Comparison of ENCODE assay signal across 20 cellular contexts in genomic region chr16:88859381-88860091, GRCh38. TPM values are rescaled to one million over a fixed set of nuclear protein-coding genes. Genes with fewer than 3 reads are reported as not detected.
DNase-seq lines count a peak whose midpoint lies in the region; ATAC-seq, FAIRE-seq and TF ChIP-seq lines count a peak whose summit lies in the region.
"Had no signal": no experiment of that assay in that cellular context is flagged by ENCODE, and none has a peak within 500 bp of the region (broad histone marks: within the 10 kb centered on the region; RNA-seq: fewer than 3 reads in every experiment).

No MANE protein-coding gene starts in this region.

- no peaks in the 10 kb centered on the region for H3K9me3 Mint-ChIP-seq in activated CD4-positive, alpha-beta T cell treated with anti-CD3 and anti-CD28 coated beads, Interleukin-2, amount 10 ng/mL, durations not matched to agents 24 days and 14 days
- H3K9me3 Mint-ChIP-seq in activated CD4-positive, alpha-beta T cell treated with anti-CD3 and anti-CD28 coated beads, Interleukin-2, amount 10 ng/mL, durations not matched to agents 7 days and 5 days, result no peaks in the 10 kb centered on the region
- no peaks in the 10 kb centered on the region for H3K9me3 Mint-ChIP-seq in T-cell
- H3K9me3 Mint-ChIP-seq: CD4-positive, alpha-beta T cell; H9 had no signal

- intact Hi-C loops in activated CD4-positive, alpha-beta T cell treated with anti-CD3 and anti-CD28 coated beads, Interleukin-2, amount 10 ng/mL, durations not matched to agents 24 days and 14 days (cut with micrococcal nuclease), result no loop called here
- intact Hi-C loops in GM12878 (cut with micrococcal nuclease; ENCODE audit: unreplicated experiment), result loop anchor here (5.0 kb wide), 2 partner anchors 47 to 63 kb away; partner anchors contain the start of gene APRT

- peaks cover 22% of the 10 kb centered on the region for H3K36me3 Mint-ChIP-seq in activated CD4-positive, alpha-beta T cell treated with anti-CD3 and anti-CD28 coated beads, Interleukin-2, amount 10 ng/mL, durations not matched to agents 24 days and 14 days (ENCODE audit: low read depth)
- peaks cover 10% of the 10 kb centered on the region for H3K36me3 Mint-ChIP-seq in activated CD4-positive, alpha-beta T cell treated with anti-CD3 and anti-CD28 coated beads, Interleukin-2, amount 10 ng/mL, durations not matched to agents 7 days and 5 days (ENCODE audit: low read depth)
- peaks cover 14% of the 10 kb centered on the region for H3K36me3 Mint-ChIP-seq in T-cell

- no peak for FAIRE-seq in GM12878 (lab: Jason Lieb, UNC)
- FAIRE-seq: HepG2, HTR-8/SVneo had no signal

- no peak for DNase-seq in activated CD4-positive, alpha-beta T cell treated with anti-CD3 and anti-CD28 coated beads, Interleukin-2, amount 10 ng/mL, durations not matched to agents 24 days and 14 days
- DNase-seq in activated CD4-positive, alpha-beta T cell treated with anti-CD3 and anti-CD28 coated beads, Interleukin-2, amount 10 ng/mL, durations not matched to agents 7 days and 5 days, result no peak
- DNase-seq in T-cell, result no peak
- no peak for DNase-seq in GM12878 (ENCODE audit: low read depth, low spot score)
- DNase-seq in stimulated activated CD4-positive, alpha-beta T cell treated with anti-CD3 and anti-CD28 coated beads, Interleukin-2, amount 100 ng/mL, for 48 hours, result no peak
- no peak for DNase-seq in GM10266 (ENCODE audit: extremely low spot score)
- DNase-seq: AML-193; C1 segment of cervical spinal cord; Calu3; CD4-positive, alpha-beta T cell; DMS 273 treated with DMSO at 0.1 percent for 48 hours; GOT3; H9 had no signal

- POLR2A ChIA-PET in activated CD4-positive, alpha-beta T cell treated with anti-CD3 and anti-CD28 coated beads, Interleukin-2, amount 10 ng/mL, durations not matched to agents 7 days and 5 days (lab: Charles Lee), result no interaction called here
- POLR2A ChIA-PET in T-cell (lab: Charles Lee), result no interaction called here
- POLR2A ChIA-PET in GM12878 (lab: Charles Lee), result no interaction called here

- TF ChIP-seq CTCF in GM12878 (IDR thresholded peaks at IDR 0.05 in 2 of 3, conservative IDR thresholded peaks at IDR 0.05 in 1 of 3; ENCODE audit: control insufficient read depth in 2 of 3, extremely low read depth in 1 of 3, insufficient read depth in 1 of 3, low read depth in 3 of 3, low read length in 3 of 3) (no peak), neutrophil (IDR thresholded peaks at IDR 0.05) (no peak), GM10266 (IDR thresholded peaks at IDR 0.05; ENCODE audit: control insufficient read depth, insufficient read depth, low read depth, missing control alignments) (no peak)

- H3K27me3 ChIP-seq in GM12878 (replicated peaks in 1 of 2; ENCODE audit: control insufficient read depth in 2 of 2, insufficient read depth in 2 of 2, low read length in 1 of 2) (no peaks in the 10 kb centered on the region), neutrophil (no peaks in the 10 kb centered on the region)

- in situ Hi-C loops in GM12878 (cut with MboI), result no loop called here

- RAD21 ChIA-PET in GM12878 (lab: Charles Lee; ENCODE audit: unreplicated experiment), result no interaction called here

- 67% methylated on average over 20 of the region's 20 CpGs for WGBS in GM12878 (ENCODE audit: insufficient coverage, insufficient replicate concordance, low lambda C conversion rate, missing lambda C conversion rate)

- ATAC-seq in T-cell (replicated peaks in 1 of 4) (no peak), GM12878 (no peak), GM21786 (IDR thresholded peaks at IDR 0.05; ENCODE audit: unreplicated experiment) (no peak)
- ATAC-seq: HepG2 had no signal

- H3K4me3 ChIP-seq in GM12878 (no peak overlapping the region; the same call in 1 of the 2 replicates), neutrophil (ENCODE audit: low read depth in 1 of 2, low read length in 1 of 2) (no peak overlapping the region)

- TF ChIP-seq POLR2A in GM12878 (IDR thresholded peaks at IDR 0.05; ENCODE audit: low read depth, low read length), result no peak

- H3K9ac ChIP-seq in GM12878 (ENCODE audit: control insufficient read depth, insufficient read depth, low read length), result no peak overlapping the region

- no TSS peak for BruUV-seq in GM12878 (replicated peaks; lab: Mats Ljungman, UMichigan)

- H2AFZ ChIP-seq in GM12878 (ENCODE audit: control insufficient read depth, low read depth, low read length), result no peak overlapping the region

- H3K27ac ChIP-seq in GM12878 (ENCODE audit: control insufficient read depth, insufficient read depth) (no peak overlapping the region), neutrophil (peak overlapping the region; percentile 2)
- H3K27ac ChIP-seq: 22Rv1 had no signal

- TF ChIP-seq EP300 in GM12878 (IDR thresholded peaks at IDR 0.05; ENCODE audit: borderline replicate concordance in 1 of 2, control insufficient read depth in 1 of 2, low read depth in 2 of 2, low read length in 2 of 2), result no peak

- H3K79me2 ChIP-seq in GM12878 (ENCODE audit: control insufficient read depth, insufficient read depth, low read length), result peaks cover 13% of the 10 kb centered on the region

- no peak for TF ChIP-seq RAD21 in GM12878 (IDR thresholded peaks at IDR 0.05; ENCODE audit: insufficient read depth, low read depth, low read length)

- H3K36me3 ChIP-seq in GM12878 (ENCODE audit: control insufficient read depth in 2 of 2, insufficient read depth in 2 of 2, low read length in 1 of 2) (peaks cover 4 to 5% of the 10 kb centered on the region in 2 experiments; a peak in 3 of 4 replicates), neutrophil (peaks cover 31% of the 10 kb centered on the region)

- H3K4me1 Mint-ChIP-seq in activated CD4-positive, alpha-beta T cell treated with anti-CD3 and anti-CD28 coated beads, Interleukin-2, amount 10 ng/mL, durations not matched to agents 24 days and 14 days, result peaks cover 17% of the 10 kb centered on the region
- peaks cover 28% of the 10 kb centered on the region for H3K4me1 Mint-ChIP-seq in activated CD4-positive, alpha-beta T cell treated with anti-CD3 and anti-CD28 coated beads, Interleukin-2, amount 10 ng/mL, durations not matched to agents 7 days and 5 days
- peaks cover 31 to 34% (median 31%) of the 10 kb centered on the region in 3 donors for H3K4me1 Mint-ChIP-seq in T-cell

- H3K27me3 Mint-ChIP-seq in activated CD4-positive, alpha-beta T cell treated with anti-CD3 and anti-CD28 coated beads, Interleukin-2, amount 10 ng/mL, durations not matched to agents 24 days and 14 days, result no peaks in the 10 kb centered on the region
- no peaks in the 10 kb centered on the region for H3K27me3 Mint-ChIP-seq in activated CD4-positive, alpha-beta T cell treated with anti-CD3 and anti-CD28 coated beads, Interleukin-2, amount 10 ng/mL, durations not matched to agents 7 days and 5 days
- H3K27me3 Mint-ChIP-seq in T-cell, result no peaks in the 10 kb centered on the region

- SMC1A ChIA-PET in GM12878 (lab: Charles Lee; ENCODE audit: uncharacterized antibody, unreplicated experiment), result no interaction called here

- H3K4me2 ChIP-seq in GM12878 (ENCODE audit: control insufficient read depth, insufficient read depth), result 0 out of 2 replicates have a peak overlapping the region, but pooled peaks have one; percentile 17

- H3K4me1 ChIP-seq in GM12878 (ENCODE audit: control insufficient read depth, insufficient read depth, low read length), result peaks cover 20% of the 10 kb centered on the region
- H3K4me1 ChIP-seq in neutrophil (ENCODE audit: control insufficient read depth in 1 of 2, insufficient read depth in 1 of 2, low read depth in 1 of 2, low read length in 1 of 2), result peaks cover 40 to 45% of the 10 kb centered on the region in 2 experiments

- peak overlapping the region; percentile 26 for H3K4me3 Mint-ChIP-seq in activated CD4-positive, alpha-beta T cell treated with anti-CD3 and anti-CD28 coated beads, Interleukin-2, amount 10 ng/mL, durations not matched to agents 24 days and 14 days
- no peak overlapping the region for H3K4me3 Mint-ChIP-seq in activated CD4-positive, alpha-beta T cell treated with anti-CD3 and anti-CD28 coated beads, Interleukin-2, amount 10 ng/mL, durations not matched to agents 7 days and 5 days
- peak overlapping the region in 2 of 3 donors; percentile 5 to 13 for H3K4me3 Mint-ChIP-seq in T-cell

- CTCF ChIA-PET in activated CD4-positive, alpha-beta T cell treated with anti-CD3 and anti-CD28 coated beads, Interleukin-2, amount 10 ng/mL, durations not matched to agents 7 days and 5 days (lab: Charles Lee), result interaction anchor here (0.7 to 1.8 kb wide), 2 partner anchors 14 to 47 kb away, joined by 3 to 9 read pairs; partner anchors contain the start of gene APRT
- CTCF ChIA-PET in T-cell (lab: Charles Lee), result no interaction called here
- CTCF ChIA-PET in GM12878 (lab: Yijun Ruan, JAX), result interaction anchor here (2.9 kb wide), 1 partner anchor 48 kb away, joined by 19 read pairs; the partner anchor contains the start of gene APRT

- no peaks in the 10 kb centered on the region for H3K9me3 ChIP-seq in GM12878 (replicated peaks; ENCODE audit: control insufficient read depth, insufficient read depth, low read length)
- H3K9me3 ChIP-seq in neutrophil, result no peaks in the 10 kb centered on the region

- H3K27ac Mint-ChIP-seq in activated CD4-positive, alpha-beta T cell treated with anti-CD3 and anti-CD28 coated beads, Interleukin-2, amount 10 ng/mL, durations not matched to agents 24 days and 14 days, result no peak overlapping the region
- no peak overlapping the region for H3K27ac Mint-ChIP-seq in activated CD4-positive, alpha-beta T cell treated with anti-CD3 and anti-CD28 coated beads, Interleukin-2, amount 10 ng/mL, durations not matched to agents 7 days and 5 days
- no peak overlapping the region for H3K27ac Mint-ChIP-seq in T-cell
- H3K27ac Mint-ChIP-seq: H9 had no signal

- H4K20me1 ChIP-seq in GM12878 (ENCODE audit: control insufficient read depth, insufficient read depth), result no peaks in the 10 kb centered on the region

RNA-seq across cellular contexts. Expression of gene TRAPPC2L, which starts 2.6 kb away (rescaled TPM):
- 62.1 and 67.1 TPM in 2 replicates for total RNA-seq in activated CD4-positive, alpha-beta T cell treated with anti-CD3 and anti-CD28 coated beads, Interleukin-2, amount 10 ng/mL, durations not matched to agents 24 days and 14 days
- total RNA-seq in activated CD4-positive, alpha-beta T cell treated with anti-CD3 and anti-CD28 coated beads, Interleukin-2, amount 10 ng/mL, durations not matched to agents 7 days and 5 days, result 10 to 100 TPM; 47.7 to 55.7 TPM
- total RNA-seq in T-cell, result 10 to 100 TPM; 45.6 to 61.1 (median 57.5) TPM
- total RNA-seq in GM12878 (2013; cell fraction: nucleolus; rRNA removed), result 23.0 and 27.4 TPM in 2 replicates
- 66.3 and 73.0 TPM in 2 replicates for total RNA-seq in GM12878 (2014; rRNA removed)
- 52.8 and 56.3 TPM in 2 replicates for total RNA-seq in GM12878 (2014; rRNA removed; fragmentation: Illumina TruSeq; extraction: Trizol)
- 69.6 and 70.7 TPM in 2 replicates for total RNA-seq in GM12878 (2021)
- polyA plus RNA-seq in GM12878 (2011; ENCODE audit: low read depth), result 120 TPM
- polyA plus RNA-seq in GM12878 (2011; rRNA removed), result 71.0 and 158 TPM in 2 replicates
- 97.6 and 110 TPM in 2 replicates for polyA plus RNA-seq in GM12878 (2011; cell fraction: cytosol; rRNA removed)
- polyA plus RNA-seq in GM12878 (2011; cell fraction: nucleus; rRNA removed), result 55.1 and 62.1 TPM in 2 replicates
- polyA plus RNA-seq in GM12878 (2012), result 62.8 and 86.2 TPM in 2 replicates
- polyA plus RNA-seq in GM12878 (2014; fragmentation: Illumina TruSeq; extraction: Trizol), result 64.0 and 79.3 TPM in 2 replicates
- 100 to 1,000 TPM; 337 to 363 TPM for polyA plus RNA-seq in GM12878 (2014; fragmentation: Nextera tagmentation; extraction: Ambion mirVana)
- polyA plus RNA-seq in GM12878 (2014; rRNA removed), result 67.0 and 105 TPM in 2 replicates
- polyA plus RNA-seq in GM12878 (2016; fragmentation: Nextera tagmentation; extraction: Ambion mirVana), result 100 to 1,000 TPM; 189 to 221 TPM
- 28.0 and 32.8 TPM in 2 replicates for polyA minus RNA-seq in GM12878 (2011; rRNA and poly(A)+ RNA removed)
- 9.6 and 15.1 TPM in 2 replicates for polyA minus RNA-seq in GM12878 (2011; cell fraction: cytosol; rRNA and poly(A)+ RNA removed)
- 26.0 and 35.4 TPM in 2 replicates for polyA minus RNA-seq in GM12878 (2011; cell fraction: nucleus; rRNA and poly(A)+ RNA removed)

RNA-seq across cellular contexts. Expression of gene GALNS, which starts 2.8 kb away (rescaled TPM):
- 23.2 and 23.4 TPM in 2 replicates for total RNA-seq in activated CD4-positive, alpha-beta T cell treated with anti-CD3 and anti-CD28 coated beads, Interleukin-2, amount 10 ng/mL, durations not matched to agents 24 days and 14 days
- 10 to 100 TPM; 29.4 to 35.7 TPM for total RNA-seq in activated CD4-positive, alpha-beta T cell treated with anti-CD3 and anti-CD28 coated beads, Interleukin-2, amount 10 ng/mL, durations not matched to agents 7 days and 5 days
- 10 to 100 TPM; 47.6 to 68.4 (median 58.4) TPM for total RNA-seq in T-cell
- total RNA-seq in GM12878 (2013; cell fraction: nucleolus; rRNA removed), result 64.8 and 87.4 TPM in 2 replicates
- 4.0 and 5.1 TPM in 2 replicates for total RNA-seq in GM12878 (2014; rRNA removed)
- 3.7 and 4.3 TPM in 2 replicates for total RNA-seq in GM12878 (2014; rRNA removed; fragmentation: Illumina TruSeq; extraction: Trizol)
- total RNA-seq in GM12878 (2021), result 9.6 and 12.4 TPM in 2 replicates
- polyA plus RNA-seq in GM12878 (2011; ENCODE audit: low read depth), result 6.4 TPM
- 3.5 and 4.2 TPM in 2 replicates for polyA plus RNA-seq in GM12878 (2011; rRNA removed)
- polyA plus RNA-seq in GM12878 (2011; cell fraction: cytosol; rRNA removed), result 3.5 and 3.9 TPM in 2 replicates
- polyA plus RNA-seq in GM12878 (2011; cell fraction: nucleus; rRNA removed), result 21.1 and 23.2 TPM in 2 replicates
- polyA plus RNA-seq in GM12878 (2012), result 8.5 and 8.8 TPM in 2 replicates
- 2.6 and 6.0 TPM in 2 replicates for polyA plus RNA-seq in GM12878 (2014; fragmentation: Illumina TruSeq; extraction: Trizol)
- polyA plus RNA-seq in GM12878 (2014; fragmentation: Nextera tagmentation; extraction: Ambion mirVana), result under 1 TPM; 0.37 to 0.95 TPM
- polyA plus RNA-seq in GM12878 (2014; rRNA removed), result 8.1 and 9.5 TPM in 2 replicates
- polyA plus RNA-seq in GM12878 (2016; fragmentation: Nextera tagmentation; extraction: Ambion mirVana), result 1 to 10 TPM; 5.6 to 6.5 TPM
- polyA minus RNA-seq in GM12878 (2011; rRNA and poly(A)+ RNA removed), result 3.1 and 10.6 TPM in 2 replicates
- 1.1 and 3.3 TPM in 2 replicates for polyA minus RNA-seq in GM12878 (2011; cell fraction: cytosol; rRNA and poly(A)+ RNA removed)
- polyA minus RNA-seq in GM12878 (2011; cell fraction: nucleus; rRNA and poly(A)+ RNA removed), result 10.0 and 19.4 TPM in 2 replicates

RNA-seq across cellular contexts. Expression of gene PABPN1L, which starts 6.9 kb away (rescaled TPM):
- total RNA-seq in activated CD4-positive, alpha-beta T cell treated with anti-CD3 and anti-CD28 coated beads, Interleukin-2, amount 10 ng/mL, durations not matched to agents 24 days and 14 days, result not detected in 2 replicates
- not detected for total RNA-seq in activated CD4-positive, alpha-beta T cell treated with anti-CD3 and anti-CD28 coated beads, Interleukin-2, amount 10 ng/mL, durations not matched to agents 7 days and 5 days
- not detected for total RNA-seq in T-cell
- not detected in 2 replicates for total RNA-seq in GM12878 (2013; cell fraction: nucleolus; rRNA removed)
- not detected in 2 replicates for total RNA-seq in GM12878 (2014; rRNA removed)
- not detected in 2 replicates for total RNA-seq in GM12878 (2014; rRNA removed; fragmentation: Illumina TruSeq; extraction: Trizol)
- not detected in 2 replicates for total RNA-seq in GM12878 (2021)
- not detected for polyA plus RNA-seq in GM12878 (2011; ENCODE audit: low read depth)
- not detected in 2 replicates for polyA plus RNA-seq in GM12878 (2011; rRNA removed)
- polyA plus RNA-seq in GM12878 (2011; cell fraction: cytosol; rRNA removed), result not detected in 2 replicates
- polyA plus RNA-seq in GM12878 (2011; cell fraction: nucleus; rRNA removed), result 0.19 and 0.50 TPM in 2 replicates
- polyA plus RNA-seq in GM12878 (2012), result 0.14 and 0.16 TPM in 2 replicates
- polyA plus RNA-seq in GM12878 (2014; fragmentation: Illumina TruSeq; extraction: Trizol), result not detected in 2 replicates
- not detected for polyA plus RNA-seq in GM12878 (2014; fragmentation: Nextera tagmentation; extraction: Ambion mirVana)
- 0.06 TPM in 1 of 2 replicates, not detected in the other for polyA plus RNA-seq in GM12878 (2014; rRNA removed)
- polyA plus RNA-seq in GM12878 (2016; fragmentation: Nextera tagmentation; extraction: Ambion mirVana), result not detected
- not detected in 2 replicates for polyA minus RNA-seq in GM12878 (2011; rRNA and poly(A)+ RNA removed)
- not detected in 2 replicates for polyA minus RNA-seq in GM12878 (2011; cell fraction: cytosol; rRNA and poly(A)+ RNA removed)
- polyA minus RNA-seq in GM12878 (2011; cell fraction: nucleus; rRNA and poly(A)+ RNA removed), result not detected in 2 replicates
- total RNA-seq: A673; Calu3; CD4-positive, alpha-beta T cell; Daoy; H9; HepG2 had no signal
- polyA plus RNA-seq: HepG2 had no signal

RNA-seq across cellular contexts. Expression of gene APRT, which starts 47.8 kb away (rescaled TPM):
- total RNA-seq in activated CD4-positive, alpha-beta T cell treated with anti-CD3 and anti-CD28 coated beads, Interleukin-2, amount 10 ng/mL, durations not matched to agents 24 days and 14 days, result 312 and 314 TPM in 2 replicates
- 100 to 1,000 TPM in 1 of 2 experiments, 10 to 100 TPM in 1; 86.2 to 112 TPM for total RNA-seq in activated CD4-positive, alpha-beta T cell treated with anti-CD3 and anti-CD28 coated beads, Interleukin-2, amount 10 ng/mL, durations not matched to agents 7 days and 5 days
- total RNA-seq in T-cell (100 to 1,000 TPM; 166 to 245 (median 228) TPM), GM12878 (2014; rRNA removed) (308 and 348 TPM in 2 replicates), GM12878 (2014; rRNA removed; fragmentation: Illumina TruSeq; extraction: Trizol) (106 and 113 TPM in 2 replicates), GM12878 (2021) (219 and 234 TPM in 2 replicates)
- 39.3 and 42.6 TPM in 2 replicates for total RNA-seq in GM12878 (2013; cell fraction: nucleolus; rRNA removed)
- polyA plus RNA-seq in GM12878 (2011; ENCODE audit: low read depth), result 71.1 TPM
- polyA plus RNA-seq in GM12878 (2011; rRNA removed) (39.6 and 95.7 TPM in 2 replicates), GM12878 (2014; fragmentation: Illumina TruSeq; extraction: Trizol) (8.6 and 46.2 TPM in 2 replicates), GM12878 (2014; fragmentation: Nextera tagmentation; extraction: Ambion mirVana) (100 to 1,000 TPM in 1 of 2 experiments, 10 to 100 TPM in 1; 30.6 to 100 TPM), GM12878 (2014; rRNA removed) (278 and 338 TPM in 2 replicates), GM12878 (2016; fragmentation: Nextera tagmentation; extraction: Ambion mirVana) (100 to 1,000 TPM; 446 to 495 TPM)
- 75.8 and 141 TPM in 2 replicates for polyA plus RNA-seq in GM12878 (2011; cell fraction: cytosol; rRNA removed)
- 107 and 109 TPM in 2 replicates for polyA plus RNA-seq in GM12878 (2011; cell fraction: nucleus; rRNA removed)
- polyA plus RNA-seq in GM12878 (2012), result 148 and 153 TPM in 2 replicates
- polyA minus RNA-seq in GM12878 (2011; rRNA and poly(A)+ RNA removed), result 11.7 and 28.6 TPM in 2 replicates
- 42.0 and 50.9 TPM in 2 replicates for polyA minus RNA-seq in GM12878 (2011; cell fraction: cytosol; rRNA and poly(A)+ RNA removed)
- polyA minus RNA-seq in GM12878 (2011; cell fraction: nucleus; rRNA and poly(A)+ RNA removed), result 22.0 and 30.6 TPM in 2 replicates

RNA-seq across cellular contexts. Expression of gene CDT1, which starts 55.9 kb away (rescaled TPM):
- total RNA-seq in activated CD4-positive, alpha-beta T cell treated with anti-CD3 and anti-CD28 coated beads, Interleukin-2, amount 10 ng/mL, durations not matched to agents 24 days and 14 days, result 93.2 and 98.3 TPM in 2 replicates
- 100 to 1,000 TPM; 113 to 119 TPM for total RNA-seq in activated CD4-positive, alpha-beta T cell treated with anti-CD3 and anti-CD28 coated beads, Interleukin-2, amount 10 ng/mL, durations not matched to agents 7 days and 5 days
- 1 to 10 TPM in 4 of 5 donors, under 1 TPM in 1; 0.93 to 3.7 (median 1.5) TPM for total RNA-seq in T-cell
- total RNA-seq in GM12878 (2013; cell fraction: nucleolus; rRNA removed), result 10.9 and 14.9 TPM in 2 replicates
- 40.4 and 59.3 TPM in 2 replicates for total RNA-seq in GM12878 (2014; rRNA removed)
- 6.5 and 8.5 TPM in 2 replicates for total RNA-seq in GM12878 (2014; rRNA removed; fragmentation: Illumina TruSeq; extraction: Trizol)
- 87.6 and 90.0 TPM in 2 replicates for total RNA-seq in GM12878 (2021)
- polyA plus RNA-seq in GM12878 (2011; ENCODE audit: low read depth), result 8.4 TPM
- polyA plus RNA-seq in GM12878 (2011; rRNA removed), result 3.3 and 9.0 TPM in 2 replicates
- 24.4 and 33.2 TPM in 2 replicates for polyA plus RNA-seq in GM12878 (2011; cell fraction: cytosol; rRNA removed)
- 26.7 and 44.2 TPM in 2 replicates for polyA plus RNA-seq in GM12878 (2011; cell fraction: nucleus; rRNA removed)
- polyA plus RNA-seq in GM12878 (2012), result 39.9 and 49.2 TPM in 2 replicates
- polyA plus RNA-seq in GM12878 (2014; fragmentation: Illumina TruSeq; extraction: Trizol), result 1.3 and 4.3 TPM in 2 replicates
- polyA plus RNA-seq in GM12878 (2014; fragmentation: Nextera tagmentation; extraction: Ambion mirVana), result 1 to 10 TPM in 1 of 2 experiments, under 1 TPM in 1; 0.50 to 1.9 TPM
- polyA plus RNA-seq in GM12878 (2014; rRNA removed), result 37.7 and 58.6 TPM in 2 replicates
- polyA plus RNA-seq in GM12878 (2016; fragmentation: Nextera tagmentation; extraction: Ambion mirVana), result 10 to 100 TPM in 1 of 2 experiments, 1 to 10 TPM in 1; 5.7 to 41.3 TPM
- polyA minus RNA-seq in GM12878 (2011; rRNA and poly(A)+ RNA removed), result 8.9 and 34.4 TPM in 2 replicates
- 37.6 and 54.5 TPM in 2 replicates for polyA minus RNA-seq in GM12878 (2011; cell fraction: cytosol; rRNA and poly(A)+ RNA removed)
- 8.5 and 22.1 TPM in 2 replicates for polyA minus RNA-seq in GM12878 (2011; cell fraction: nucleus; rRNA and poly(A)+ RNA removed)

Comparison
In these comparisons a context has a peak if more than half of its experiments do, and no peak if none do; other contexts are left out.
1. CTCF ChIA-PET loops: an anchor here in activated CD4-positive, alpha-beta T cell treated with anti-CD3 and anti-CD28 coated beads, Interleukin-2, amount 10 ng/mL, durations not matched to agents 7 days and 5 days (0.7 to 1.8 kb wide) and GM12878 (2.9 kb wide); none called in T-cell.